8 cellular contexts compared by ENCODE assay signal in the genomic region with DNA sequence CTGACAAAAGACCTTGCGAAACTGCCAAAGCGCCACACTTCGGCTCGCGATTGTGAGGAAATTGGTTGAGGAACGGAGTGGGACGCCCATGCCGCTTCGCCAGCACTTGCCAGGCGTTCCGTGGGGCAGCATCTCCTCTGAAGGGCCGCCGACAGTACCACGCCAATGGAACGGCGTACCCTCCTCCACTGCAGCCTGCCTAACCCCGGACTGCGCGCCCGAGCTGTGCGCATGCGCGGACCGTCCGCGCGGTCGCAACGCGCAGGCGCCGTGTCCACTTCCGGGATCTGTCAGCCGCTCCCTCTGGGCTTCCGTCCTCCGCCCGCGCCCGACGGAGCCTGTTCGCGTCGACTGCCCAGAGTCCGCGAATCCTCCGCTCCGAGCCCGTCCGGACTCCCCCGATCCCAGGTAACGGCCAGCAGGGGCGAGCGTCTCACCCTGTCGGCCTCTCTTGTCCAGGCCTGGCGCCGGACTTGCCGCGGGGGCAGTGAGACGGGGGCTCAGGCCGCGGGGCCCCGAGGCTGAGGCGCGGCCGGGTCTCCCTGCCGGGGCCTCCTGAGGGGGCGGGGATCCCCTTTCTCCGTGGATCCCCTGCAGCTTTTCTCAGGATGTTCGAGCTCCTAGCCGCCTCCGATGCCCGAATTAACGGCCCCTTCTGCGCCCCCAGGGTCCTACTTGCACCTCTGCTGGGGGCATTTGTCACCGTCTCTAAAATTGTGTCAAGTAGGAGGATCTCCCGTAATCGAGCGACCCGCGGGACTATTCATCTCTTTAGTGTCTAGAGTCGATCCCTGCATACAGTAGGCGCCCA. TPM values are rescaled to one million over a fixed set of nuclear protein-coding genes. Genes with fewer than 3 reads are reported as not detected.
DNase-seq lines count a peak whose midpoint lies in the region; ATAC-seq and TF ChIP-seq lines count a peak whose summit lies in the region.

A gene (plus strand): TSS at position 302 of the 811 bp plus-strand sequence. CDS start 7,456 bp downstream, outside the sequence.

- POLR2A ChIA-PET in PC-9 (lab: Charles Lee; ENCODE audit: unreplicated experiment): interaction anchor here (0.7 kb wide), 1 partner anchor 46 kb away, joined by 5 read pairs; no protein-coding TSS in a partner anchor

- DNase-seq in DMS53 (lab: John Stamatoyannopoulos, UW) (peak; percentile 98), KBM-7 (peak; percentile 95), PC-9 (peak; percentile 82 to 96), erythroblast (lab: John Stamatoyannopoulos, UW) (peak; percentile 95 to 97)
- DNase-seq in activated T-cell treated with anti-CD3 and anti-CD28 coated beads, Interleukin-2, amount 50 U/mL, for 1 hour: peak; percentile 96
- peak; percentile 79 for DNase-seq in stimulated activated CD8-positive, alpha-beta memory T cell treated with anti-CD3 and anti-CD28 coated beads, Interleukin-4, amount 100 ng/mL, for 4 hours (ENCODE audit: low read depth in 2 of 2, low spot score in 1 of 2)

- peak within 1 kb of the TSS; percentile 95 for H2AFZ ChIP-seq in PC-9

- TF ChIP-seq POLR2A in erythroblast (IDR thresholded peaks at IDR 0.05; ENCODE audit: low read length): peak; percentile 96

- H3K4me3 ChIP-seq in PC-9: peak within 1 kb of the TSS; percentile 93
- H3K4me3 ChIP-seq in mucosa of rectum (ENCODE audit: low read length in 2 of 2): peak within 1 kb of the TSS; percentile 86 to 98

- H3F3A ChIP-seq in PC-9 (ENCODE audit: insufficient read depth, low read depth): peaks cover 45% of the 10 kb centered on the region

- in situ Hi-C loops in KBM-7 (cut with MboI; ENCODE audit: low pct_unique_long_range_greater_than_20kb, low sequenced_read_pairs): no loop called here

- no peak for TF ChIP-seq CTCF in PC-9 (conservative IDR thresholded peaks at IDR 0.05)

- CTCF ChIA-PET in PC-9 (lab: Charles Lee): no interaction called here

- BruUV-seq in PC-9 (replicated peaks; lab: Mats Ljungman, UMichigan): no TSS peak

- intact Hi-C loops in PC-9 (cut with micrococcal nuclease; ENCODE audit: unreplicated experiment): loop anchor here (5.0 kb wide), 1 partner anchor 184 kb away; a partner anchor contains a TSS

- peaks cover 63% of the 10 kb centered on the region for H3K79me2 ChIP-seq in PC-9 (ENCODE audit: low read depth)

- no peaks in the 10 kb centered on the region for H3K9me2 ChIP-seq in PC-9 (ENCODE audit: insufficient read depth)

- ATAC-seq in GM21717 (IDR thresholded peaks at IDR 0.05; ENCODE audit: unreplicated experiment): peak; percentile 72

- peak within 1 kb of the TSS; percentile 94 to 99 for H3K9ac ChIP-seq in mucosa of rectum (ENCODE audit: low read depth in 1 of 2, low read length in 2 of 2)

- H3K4me1 ChIP-seq in PC-9 (replicated peaks; ENCODE audit: insufficient read depth) (peaks cover 45% of the 10 kb centered on the region), mucosa of rectum (ENCODE audit: control insufficient read depth in 2 of 2, insufficient read depth in 2 of 2, low read length in 2 of 2) (peaks cover 18 to 31% of the 10 kb centered on the region in 2 donors)

- no peaks in the 10 kb centered on the region for H3K27me3 ChIP-seq in PC-9 (ENCODE audit: insufficient read depth, low read depth)
- no peaks in the 10 kb centered on the region for H3K27me3 ChIP-seq in mucosa of rectum (ENCODE audit: control insufficient read depth in 2 of 2, insufficient read depth in 2 of 2, low read length in 2 of 2)

- peaks cover 6% of the 10 kb centered on the region; the same call in 1 of the 2 replicates for H3K36me3 ChIP-seq in PC-9 (ENCODE audit: low read depth)
- H3K36me3 ChIP-seq in mucosa of rectum (ENCODE audit: control insufficient read depth in 2 of 2, insufficient read depth in 2 of 2, low read length in 2 of 2): peaks cover 0 to 2% of the 10 kb centered on the region in 2 donors

- H3K4me2 ChIP-seq in PC-9: peak within 1 kb of the TSS; percentile 81

- H3K9me3 ChIP-seq in PC-9 (ENCODE audit: insufficient read depth, low read depth) (no peaks in the 10 kb centered on the region), mucosa of rectum (ENCODE audit: control insufficient read depth in 2 of 2, low read length in 2 of 2) (no peaks in the 10 kb centered on the region)

- H3K27ac ChIP-seq in PC-9 (peak within 1 kb of the TSS; percentile 97), mucosa of rectum (ENCODE audit: low read depth in 2 of 2, low read length in 2 of 2) (peak within 1 kb of the TSS; percentile 87 to 94)

- H4K20me1 ChIP-seq in PC-9 (ENCODE audit: insufficient read depth): no peaks in the 10 kb centered on the region

RNA-seq across cellular contexts. Expression of the gene that starts here (rescaled TPM):
- total RNA-seq in PC-9 (2021): 274 and 305 TPM in 2 replicates

Comparison
In these comparisons a context has a peak if more than half of its experiments do, and no peak if none do; other contexts are left out.
1. Peak in every context shown above with its lines: DNase-seq, ATAC-seq, H3K4me3 ChIP-seq and H3K27ac ChIP-seq.